In genomic region chr12:48199784-48200198, GRCh38 we compare ENCODE assay signal across 10 cellular contexts. TPM values are rescaled to one million over a fixed set of nuclear protein-coding genes. Genes with fewer than 3 reads are reported as not detected.
DNase-seq lines count a peak whose midpoint lies in the region; ATAC-seq, FAIRE-seq and TF ChIP-seq lines count a peak whose summit lies in the region.
"Had no signal": no experiment of that assay in that cellular context is flagged by ENCODE, and none has a peak within 500 bp of the region (broad histone marks: within the 10 kb centered on the region; RNA-seq: fewer than 3 reads in every experiment).

No MANE protein-coding gene starts in this region.

- H3K4me2 ChIP-seq in astrocyte (ENCODE audit: low read length): no peak overlapping the region

- H3K4me1 ChIP-seq in right cardiac atrium (ENCODE audit: control insufficient read depth, insufficient read depth, low read length) (peaks cover 4% of the 10 kb centered on the region), astrocyte (ENCODE audit: insufficient read depth, low read length) (peaks cover 12% of the 10 kb centered on the region), mononuclear cell (ENCODE audit: insufficient read depth, low read length) (peaks cover 40% of the 10 kb centered on the region), uterus (peaks cover 5 to 10% of the 10 kb centered on the region in 2 donors)

- H3K27ac ChIP-seq in right cardiac atrium (ENCODE audit: low read length): peak overlapping the region; percentile 67
- H3K27ac ChIP-seq in astrocyte (ENCODE audit: low read depth, low read length): no peak overlapping the region
- peak overlapping the region; percentile 96 to 99 for H3K27ac ChIP-seq in uterus

- no peaks in the 10 kb centered on the region for H4K20me1 ChIP-seq in astrocyte (ENCODE audit: insufficient read depth, low read length)

- no peaks in the 10 kb centered on the region for H3K27me3 ChIP-seq in right cardiac atrium (ENCODE audit: control insufficient read depth, insufficient read depth)
- H3K27me3 ChIP-seq in astrocyte (ENCODE audit: insufficient read depth, low read length): no peaks in the 10 kb centered on the region
- H3K27me3 ChIP-seq in mononuclear cell (ENCODE audit: insufficient read depth, low read length): peaks cover 9% of the 10 kb centered on the region
- H3K27me3 ChIP-seq in uterus: no peaks in the 10 kb centered on the region
- peaks cover 11% of the 10 kb centered on the region for H3K27me3 ChIP-seq in MG63

- TF ChIP-seq CTCF in astrocyte (IDR thresholded peaks at IDR 0.05; ENCODE audit: insufficient read depth, low read depth, low read length): no peak
- no peak for TF ChIP-seq CTCF in uterus (IDR thresholded peaks at IDR 0.05)

- peaks cover 10% of the 10 kb centered on the region for H3K4me1 Mint-ChIP-seq in astrocyte (ENCODE audit: low read depth, unreplicated experiment)

- H3K9me3 ChIP-seq in right cardiac atrium (ENCODE audit: control insufficient read depth, low read length): no peaks in the 10 kb centered on the region
- H3K9me3 ChIP-seq in astrocyte (ENCODE audit: insufficient read depth, low read depth, low read length): peaks cover 2% of the 10 kb centered on the region
- H3K9me3 ChIP-seq in mononuclear cell (ENCODE audit: low read depth, low read length): no peaks in the 10 kb centered on the region
- H3K9me3 ChIP-seq in uterus: no peaks in the 10 kb centered on the region
- no peaks in the 10 kb centered on the region for H3K9me3 ChIP-seq in MG63

- peak overlapping the region; percentile 62 for H3K4me3 Mint-ChIP-seq in astrocyte (ENCODE audit: unreplicated experiment)

- H3K36me3 ChIP-seq in astrocyte (ENCODE audit: insufficient read depth, low read length) (no peaks in the 10 kb centered on the region), uterus (no peaks in the 10 kb centered on the region), MG63 (no peaks in the 10 kb centered on the region)

- H3K36me3 Mint-ChIP-seq in astrocyte (ENCODE audit: low read depth, unreplicated experiment): peaks cover 3% of the 10 kb centered on the region

- no peak for DNase-seq in right cardiac atrium
- no peak for DNase-seq in left ventricle myocardium superior
- DNase-seq in astrocyte (ENCODE audit: low read depth): no peak
- DNase-seq in uterus: peak; percentile 30 to 81
- no peak for DNase-seq in MG63
- DNase-seq: DMS153, NCI-H446 had no signal

- WGBS in right cardiac atrium: 48% methylated on average over 3 of the region's 3 CpGs

- H3K9ac ChIP-seq in astrocyte (ENCODE audit: low read length): no peak overlapping the region

- ATAC-seq in right cardiac atrium: no peak
- ATAC-seq in left ventricle myocardium superior: no peak
- no peak for ATAC-seq in GM21717 (IDR thresholded peaks at IDR 0.05; ENCODE audit: unreplicated experiment)
- no peak for ATAC-seq in GM18868 (IDR thresholded peaks at IDR 0.05; ENCODE audit: unreplicated experiment)

- H3K4me3 ChIP-seq in right cardiac atrium (ENCODE audit: low read length) (no peak overlapping the region), astrocyte (ENCODE audit: insufficient read depth, low read depth, low read length) (no peak overlapping the region), mononuclear cell (ENCODE audit: low read length) (peak overlapping the region; percentile 89), uterus (no peak overlapping the region), MG63 (no peak overlapping the region)

- H3K27me3 Mint-ChIP-seq in astrocyte (ENCODE audit: low read depth, unreplicated experiment): peaks cover 3% of the 10 kb centered on the region

- no peak overlapping the region for H2AFZ ChIP-seq in astrocyte (ENCODE audit: low read depth, low read length)

- peaks cover 12% of the 10 kb centered on the region for H3K9me3 Mint-ChIP-seq in astrocyte (ENCODE audit: unreplicated experiment)

- no peaks in the 10 kb centered on the region for H3K79me2 ChIP-seq in astrocyte (ENCODE audit: insufficient read depth, low read length)

- intact Hi-C loops in right cardiac atrium (cut with DNase I) (loop anchor here in 1 of 4 donors (10.0 kb wide), 1 partner anchor 145 kb away; no protein-coding TSS in a partner anchor), left ventricle myocardium superior (cut with micrococcal nuclease) (no loop called here), uterus (cut with DNase I; ENCODE audit: low total_unique reads) (no loop called here)

- no peak overlapping the region for H3K27ac Mint-ChIP-seq in astrocyte (ENCODE audit: unreplicated experiment)

- no peak for TF ChIP-seq POLR2A in uterus (IDR thresholded peaks at IDR 0.05)

- FAIRE-seq in astrocyte (lab: Jason Lieb, UNC): no peak

RNA-seq across cellular contexts. Expression of gene OR10AD1, which starts 3.3 kb away (rescaled TPM):
- total RNA-seq in right cardiac atrium: not detected
- polyA plus RNA-seq in right cardiac atrium: not detected
- not detected for total RNA-seq in left ventricle myocardium superior
- not detected in 2 replicates for total RNA-seq in astrocyte
- total RNA-seq in mononuclear cell: not detected
- not detected for total RNA-seq in uterus
- total RNA-seq in MG63 (2014; rRNA removed; shearing (Covaris generic); ENCODE audit: low replicate concordance): not detected in 2 replicates

RNA-seq across cellular contexts. Expression of gene CCDC184, which starts 16.3 kb away (rescaled TPM):
- total RNA-seq in right cardiac atrium (1 to 10 TPM in 1 of 4 donors, under 1 TPM in 3; 0.71 to 1.1 (median 0.84) TPM), left ventricle myocardium superior (1.1 TPM), astrocyte (3.3 and 3.5 TPM in 2 replicates), mononuclear cell (0.63 TPM), uterus (1 to 10 TPM in 3 of 4 donors, not detected in 1; 2.4 to 9.1 (median 2.7) TPM)
- polyA plus RNA-seq in right cardiac atrium: 0.57 TPM
- not detected in 2 replicates for total RNA-seq in MG63 (2014; rRNA removed; shearing (Covaris generic); ENCODE audit: low replicate concordance)

RNA-seq across cellular contexts. Expression of gene ASB8, which starts 42.5 kb away (rescaled TPM):
- total RNA-seq in right cardiac atrium (10 to 100 TPM; 58.5 to 69.9 (median 62.4) TPM), left ventricle myocardium superior (89.0 TPM), astrocyte (25.1 and 29.9 TPM in 2 replicates), mononuclear cell (47.3 TPM), uterus (10 to 100 TPM; 22.3 to 50.9 (median 32.5) TPM)
- polyA plus RNA-seq in right cardiac atrium: 33.4 TPM
- 31.3 and 79.9 TPM in 2 replicates for total RNA-seq in MG63 (2014; rRNA removed; shearing (Covaris generic); ENCODE audit: low replicate concordance)

Comparison
In these comparisons a context has a peak if more than half of its experiments do, and no peak if none do; other contexts are left out.
1. DNase-seq: peak in uterus (2 of 2); none in right cardiac atrium (0 of 3), left ventricle myocardium superior (single experiment), astrocyte (single experiment) and MG63 (single experiment).